8 cellular contexts compared by ENCODE assay signal in genomic region chr9:87214991-87215390, GRCh38.
"Had no signal": no experiment of that assay in that cellular context is flagged by ENCODE, and none has a peak within 500 bp of the region (broad histone marks: within the 10 kb centered on the region; RNA-seq: fewer than 3 reads in every experiment).

No MANE protein-coding gene starts in this region.

- H3K36me3 Mint-ChIP-seq: IgD-negative memory B cell had no signal

- H3K27ac Mint-ChIP-seq: HFFc6, IgD-negative memory B cell had no signal

- H3K27me3 Mint-ChIP-seq: IgD-negative memory B cell had no signal

- H3K36me3 ChIP-seq: HAP-1 had no signal

- H3K9me3 ChIP-seq: HAP-1 had no signal

- H3K27ac ChIP-seq: HL-60 had no signal

- ATAC-seq: HCT116, HepG2 had no signal

- H3K4me1 ChIP-seq: HAP-1 had no signal

- DNase-seq: GOT3, H7, HFFc6 had no signal

- H3K9me3 Mint-ChIP-seq: HFFc6, IgD-negative memory B cell had no signal

- H3K4me3 ChIP-seq: HAP-1 had no signal

- H3K4me3 Mint-ChIP-seq: HFFc6, IgD-negative memory B cell had no signal
